Comparison of ENCODE assay signal across 10 cellular contexts in the genomic region with DNA sequence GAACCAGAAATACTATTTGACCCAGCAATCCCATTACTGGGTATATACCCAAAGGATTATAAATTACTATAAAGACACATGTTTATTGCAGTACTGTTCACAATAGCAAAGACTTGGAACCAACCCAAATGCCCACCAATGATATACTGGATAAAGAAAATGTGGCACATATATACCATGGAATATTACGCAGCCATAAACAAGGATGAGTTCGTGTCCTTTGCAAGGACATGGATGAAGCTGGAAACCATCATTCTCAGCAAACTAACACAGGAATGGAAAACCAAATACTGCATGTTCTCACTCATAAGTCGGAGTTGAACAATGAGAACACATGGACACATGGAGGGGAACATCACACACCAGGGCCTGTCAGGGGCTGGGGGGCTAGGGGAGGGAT. TPM values are rescaled to one million over a fixed set of nuclear protein-coding genes. Genes with fewer than 3 reads are reported as not detected.
"Had no signal": no experiment of that assay in that cellular context is flagged by ENCODE, and none has a peak within 500 bp of the region (broad histone marks: within the 10 kb centered on the region; RNA-seq: fewer than 3 reads in every experiment).

No MANE protein-coding gene starts in this region.

RNA-seq across cellular contexts. Expression of gene DNASE2B, which starts 50.4 kb away (rescaled TPM):
- total RNA-seq: PC-3, PC-9, Peyer's patch, Right ventricle myocardium inferior, Right ventricle myocardium superior, RPMI7951, SJCRH30, SJSA1, T-cell had no signal

RNA-seq across cellular contexts. Expression of gene SPATA1, which starts 57.5 kb away (rescaled TPM):
- total RNA-seq: RPMI7951, SK-MEL-5 had no signal
